Comparison of ENCODE assay signal across 18 cellular contexts in the genomic region with DNA sequence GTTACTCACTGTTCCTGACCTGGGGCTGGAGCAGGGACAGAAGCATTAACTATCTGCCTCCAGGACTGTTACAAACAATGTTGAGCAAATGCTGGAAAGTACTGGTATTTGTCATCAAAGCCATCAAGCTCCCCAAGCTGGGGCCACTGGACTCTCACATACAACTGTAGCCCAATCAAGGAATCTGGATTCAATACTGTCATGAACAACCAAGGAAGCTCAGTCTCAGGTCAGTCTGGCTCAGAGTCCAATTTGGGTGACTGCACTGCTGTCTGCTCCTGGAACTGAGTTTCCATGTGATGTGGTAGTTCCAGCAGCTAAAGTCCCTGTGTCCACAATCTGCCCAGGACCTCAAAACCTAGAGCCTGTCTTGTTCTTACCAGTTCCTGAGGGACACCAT. TPM values are rescaled to one million over a fixed set of nuclear protein-coding genes. Genes with fewer than 3 reads are reported as not detected.
A peak's percentile ranks its signal among the peaks of the same experiment; 100 is the strongest.
DNase-seq lines count a peak whose midpoint lies in the region; ATAC-seq, FAIRE-seq and TF ChIP-seq lines count a peak whose summit lies in the region.
"Had no signal": no experiment of that assay in that cellular context is flagged by ENCODE, and none has a peak within 500 bp of the region (broad histone marks: within the 10 kb centered on the region; RNA-seq: fewer than 3 reads in every experiment).

No MANE protein-coding gene starts in this region.

- H3K27me3 Mint-ChIP-seq in osteocyte (ENCODE audit: unreplicated experiment) (no peaks in the 10 kb centered on the region), nephron progenitor cell (ENCODE audit: low read depth, poor library complexity) (no peaks in the 10 kb centered on the region)
- H3K27me3 Mint-ChIP-seq: B cell; CD4-positive, alpha-beta T cell had no signal

- H3K27ac ChIP-seq in right cardiac atrium (ENCODE audit: low read length) (peak overlapping the region; percentile 10), endothelial cell of umbilical vein (ENCODE audit: insufficient read depth, low read depth, low read length) (no peak overlapping the region), coronary artery (no peak overlapping the region)
- H3K27ac ChIP-seq: HL-60 had no signal

- dilution Hi-C loops in endothelial cell of umbilical vein (cut with MboI; ENCODE audit: extremely low pct_ligation_motif_present, low sequenced_read_pairs): no loop called here

- FAIRE-seq in HTR-8/SVneo (lab: Jason Lieb, UNC): peak; percentile 72
- FAIRE-seq in endothelial cell of umbilical vein (lab: Jason Lieb, UNC): peak; percentile 15
- FAIRE-seq: A204.1, H54 had no signal

- H3K9me3 Mint-ChIP-seq in osteocyte (ENCODE audit: unreplicated experiment) (no peaks in the 10 kb centered on the region), nephron progenitor cell (no peaks in the 10 kb centered on the region)
- H3K9me3 Mint-ChIP-seq: CD4-positive, alpha-beta T cell had no signal

- H3K4me1 ChIP-seq in right cardiac atrium (ENCODE audit: control insufficient read depth, insufficient read depth, low read length) (no peaks in the 10 kb centered on the region), endothelial cell of umbilical vein (ENCODE audit: control insufficient read depth, extremely low read depth, insufficient read depth, low read length) (no peaks in the 10 kb centered on the region)

- CTCF ChIA-PET in endothelial cell of umbilical vein (lab: Charles Lee): interaction anchor here (0.6 kb wide), 2 partner anchors 54 to 58 kb away, joined by 3 to 4 read pairs; no protein-coding TSS in a partner anchor

- peaks cover 15% of the 10 kb centered on the region for H3K36me3 Mint-ChIP-seq in osteocyte (ENCODE audit: unreplicated experiment)
- H3K36me3 Mint-ChIP-seq in nephron progenitor cell (ENCODE audit: low read depth): peaks cover 88% of the 10 kb centered on the region

- intact Hi-C loops in right cardiac atrium (cut with DNase I): no loop called here
- intact Hi-C loops in cardiac septum (cut with DNase I): no loop called here
- intact Hi-C loops in endothelial cell of umbilical vein (cut with micrococcal nuclease): no loop called here

- TF ChIP-seq CTCF in endothelial cell of umbilical vein (IDR thresholded peaks at IDR 0.05; ENCODE audit: extremely low read depth in 1 of 2, insufficient read depth in 1 of 2, low read depth in 1 of 2, low read length in 2 of 2): no peak
- no peak for TF ChIP-seq CTCF in osteocyte (IDR thresholded peaks at IDR 0.05)
- TF ChIP-seq CTCF in nephron progenitor cell (IDR thresholded peaks at IDR 0.05): no peak
- TF ChIP-seq CTCF in coronary artery (IDR thresholded peaks at IDR 0.05): no peak

- H3K36me3 ChIP-seq in endothelial cell of umbilical vein (ENCODE audit: control insufficient read depth in 2 of 2, extremely low read depth in 1 of 2, insufficient read depth in 2 of 2, low read length in 2 of 2): no peaks in the 10 kb centered on the region

- H3K4me1 Mint-ChIP-seq in osteocyte (ENCODE audit: unreplicated experiment): peaks cover 7% of the 10 kb centered on the region
- no peaks in the 10 kb centered on the region for H3K4me1 Mint-ChIP-seq in nephron progenitor cell
- H3K4me1 Mint-ChIP-seq: B cell had no signal

- POLR2A ChIA-PET in endothelial cell of umbilical vein (lab: Charles Lee): no interaction called here

- ATAC-seq in right cardiac atrium: no peak
- ATAC-seq: HCT116 had no signal

- no peak overlapping the region for H3K4me3 Mint-ChIP-seq in osteocyte (ENCODE audit: unreplicated experiment)
- H3K4me3 Mint-ChIP-seq in nephron progenitor cell: no peak overlapping the region
- H3K4me3 Mint-ChIP-seq: B cell; CD4-positive, alpha-beta T cell had no signal

- H3K9me1 ChIP-seq in endothelial cell of umbilical vein (replicated peaks; ENCODE audit: control insufficient read depth, extremely low read depth, insufficient read depth, low read length): no peaks in the 10 kb centered on the region

- no TSS peak for BruUV-seq in endothelial cell of umbilical vein (replicated peaks; lab: Mats Ljungman, UMichigan)

- no peak overlapping the region for H3K4me2 ChIP-seq in endothelial cell of umbilical vein (ENCODE audit: insufficient read depth, low read length)

- no peak for DNase-seq in right cardiac atrium
- DNase-seq in cardiac septum (ENCODE audit: low spot score): no peak
- no peak for DNase-seq in HTR-8/SVneo (ENCODE audit: insufficient read length, low spot score)
- no peak for DNase-seq in endothelial cell of umbilical vein (ENCODE audit: low read depth, low spot score)
- DNase-seq in osteocyte (ENCODE audit: extremely low spot score, unreplicated experiment): peak; percentile 30
- DNase-seq in effector CD4-positive, alpha-beta T cell: no peak
- no peak for DNase-seq in nephron progenitor cell
- DNase-seq in coronary artery (ENCODE audit: low spot score): no peak
- DNase-seq: C1 segment of cervical spinal cord; CD4-positive, alpha-beta T cell; DMS79; GDM1; IMR-90 had no signal

- H3K27me3 ChIP-seq in right cardiac atrium (ENCODE audit: control insufficient read depth, insufficient read depth) (no peaks in the 10 kb centered on the region), endothelial cell of umbilical vein (ENCODE audit: control insufficient read depth in 2 of 2, insufficient read depth in 2 of 2, low read length in 2 of 2) (no peaks in the 10 kb centered on the region)

- H2AFZ ChIP-seq in endothelial cell of umbilical vein (ENCODE audit: low read depth, low read length): no peak overlapping the region

- H4K20me1 ChIP-seq in endothelial cell of umbilical vein (replicated peaks; ENCODE audit: control insufficient read depth, extremely low read depth, insufficient read depth, low read length): no peaks in the 10 kb centered on the region

- no peak overlapping the region for H3K4me3 ChIP-seq in right cardiac atrium (ENCODE audit: low read length)
- H3K4me3 ChIP-seq in endothelial cell of umbilical vein (replicated peaks in 1 of 3; ENCODE audit: insufficient read depth in 1 of 3, low read depth in 1 of 3, low read length in 3 of 3): no peak overlapping the region
- no peak overlapping the region for H3K4me3 ChIP-seq in coronary artery

- H3K79me2 ChIP-seq in endothelial cell of umbilical vein (ENCODE audit: control insufficient read depth, insufficient read depth, low read length): no peaks in the 10 kb centered on the region

- H3K27ac Mint-ChIP-seq in osteocyte (ENCODE audit: unreplicated experiment) (no peak overlapping the region), nephron progenitor cell (no peak overlapping the region)
- H3K27ac Mint-ChIP-seq: B cell; CD4-positive, alpha-beta T cell had no signal

- no peak overlapping the region for H3K9ac ChIP-seq in endothelial cell of umbilical vein (replicated peaks; ENCODE audit: extremely low read depth, insufficient read depth, low read length)

- H3K9me3 ChIP-seq in right cardiac atrium (ENCODE audit: control insufficient read depth, low read length) (no peaks in the 10 kb centered on the region), endothelial cell of umbilical vein (replicated peaks; ENCODE audit: control insufficient read depth, insufficient read depth, low read length) (no peaks in the 10 kb centered on the region)

- TF ChIP-seq POLR2A in endothelial cell of umbilical vein (IDR thresholded peaks at IDR 0.05; ENCODE audit: low read depth, low read length): no peak

TF ChIP-seq in endothelial cell of umbilical vein, 7 proteins besides CTCF, POLR2A, EP300 and RAD21:
- TF ChIP-seq FOS (IDR thresholded peaks at IDR 0.05; ENCODE audit: borderline replicate concordance, insufficient read depth, low read length): no peak
- no peak for TF ChIP-seq EZH2 (IDR thresholded peaks at IDR 0.05; ENCODE audit: borderline replicate concordance, low read depth, low read length, severe bottlenecking)
- TF ChIP-seq JUN (IDR thresholded peaks at IDR 0.05; ENCODE audit: borderline replicate concordance, insufficient read depth, insufficient read length, low read depth): no peak

RNA-seq across cellular contexts. Expression of gene APOO, which starts 50.3 kb away (rescaled TPM):
- total RNA-seq in right cardiac atrium: 10 to 100 TPM; 65.7 to 88.9 (median 83.1) TPM
- polyA plus RNA-seq in right cardiac atrium: 105 TPM
- 76.4 TPM for total RNA-seq in cardiac septum
- total RNA-seq in endothelial cell of umbilical vein: 20.9 and 24.3 TPM in 2 replicates
- 7.6 and 9.8 TPM in 2 replicates for polyA plus RNA-seq in endothelial cell of umbilical vein
- 14.2 and 14.5 TPM in 2 replicates for polyA plus RNA-seq in endothelial cell of umbilical vein (2011; cell fraction: cytosol; rRNA removed)
- 6.9 and 7.6 TPM in 2 replicates for polyA plus RNA-seq in endothelial cell of umbilical vein (2011; cell fraction: nucleus; rRNA removed)
- 31.7 and 34.1 TPM in 2 replicates for polyA plus RNA-seq in endothelial cell of umbilical vein (2012)
- polyA minus RNA-seq in endothelial cell of umbilical vein: 3.4 and 6.6 TPM in 2 replicates
- 11.3 TPM for polyA minus RNA-seq in endothelial cell of umbilical vein (2011; cell fraction: cytosol; rRNA and poly(A)+ RNA removed)
- polyA minus RNA-seq in endothelial cell of umbilical vein (2011; cell fraction: nucleus; rRNA and poly(A)+ RNA removed): 3.1 and 3.4 TPM in 2 replicates
- total RNA-seq in osteocyte: 35.4 and 47.4 TPM in 2 replicates

RNA-seq across cellular contexts. Expression of gene CXorf58, which starts 50.4 kb away (rescaled TPM):
- total RNA-seq in right cardiac atrium (under 1 TPM in 3 of 4 donors, not detected in 1; 0.31 to 0.65 (median 0.45) TPM), cardiac septum (not detected), endothelial cell of umbilical vein (not detected in 2 replicates), osteocyte (not detected in 2 replicates)
- polyA plus RNA-seq in right cardiac atrium (0.09 TPM), endothelial cell of umbilical vein (not detected in 2 replicates)
- polyA plus RNA-seq in endothelial cell of umbilical vein (2011; cell fraction: cytosol; rRNA removed): not detected in 2 replicates
- polyA plus RNA-seq in endothelial cell of umbilical vein (2011; cell fraction: nucleus; rRNA removed): not detected in 2 replicates
- polyA plus RNA-seq in endothelial cell of umbilical vein (2012): not detected in 2 replicates
- polyA minus RNA-seq in endothelial cell of umbilical vein: not detected in 2 replicates
- not detected for polyA minus RNA-seq in endothelial cell of umbilical vein (2011; cell fraction: cytosol; rRNA and poly(A)+ RNA removed)
- polyA minus RNA-seq in endothelial cell of umbilical vein (2011; cell fraction: nucleus; rRNA and poly(A)+ RNA removed): not detected in 2 replicates
- total RNA-seq: B cell; CD4-positive, alpha-beta T cell; IMR-90 had no signal
- polyA plus RNA-seq: IMR-90 had no signal
